Comparison of ENCODE assay signal across 1 cellular context in the genomic region with DNA sequence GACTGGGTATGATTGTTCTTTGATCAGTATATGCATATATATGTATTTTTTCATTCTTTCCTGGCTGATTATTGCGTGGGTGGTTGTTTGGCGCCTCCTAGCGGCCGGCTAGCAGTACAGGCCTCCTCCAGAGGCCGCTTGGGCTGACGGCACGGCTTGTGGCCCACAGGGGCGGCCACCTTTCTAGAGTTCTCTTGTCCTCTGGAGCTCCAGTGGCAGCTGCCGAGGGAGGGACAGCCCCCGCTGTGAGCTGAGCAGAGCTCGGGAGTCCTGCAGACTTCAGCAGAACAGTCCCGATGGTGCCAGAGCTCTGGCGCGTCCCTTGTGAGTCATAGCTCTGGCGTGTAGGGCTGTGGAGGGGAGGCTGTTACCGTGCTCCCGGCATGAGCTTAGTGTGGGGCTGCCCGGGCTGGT.
TF ChIP-seq lines count a peak whose summit lies in the region.

No MANE protein-coding gene starts in this region.

TF ChIP-seq in GM23338, 12 proteins besides CTCF, POLR2A, EP300 and RAD21 (continued from another document):
- TF ChIP-seq, protein P1, sequence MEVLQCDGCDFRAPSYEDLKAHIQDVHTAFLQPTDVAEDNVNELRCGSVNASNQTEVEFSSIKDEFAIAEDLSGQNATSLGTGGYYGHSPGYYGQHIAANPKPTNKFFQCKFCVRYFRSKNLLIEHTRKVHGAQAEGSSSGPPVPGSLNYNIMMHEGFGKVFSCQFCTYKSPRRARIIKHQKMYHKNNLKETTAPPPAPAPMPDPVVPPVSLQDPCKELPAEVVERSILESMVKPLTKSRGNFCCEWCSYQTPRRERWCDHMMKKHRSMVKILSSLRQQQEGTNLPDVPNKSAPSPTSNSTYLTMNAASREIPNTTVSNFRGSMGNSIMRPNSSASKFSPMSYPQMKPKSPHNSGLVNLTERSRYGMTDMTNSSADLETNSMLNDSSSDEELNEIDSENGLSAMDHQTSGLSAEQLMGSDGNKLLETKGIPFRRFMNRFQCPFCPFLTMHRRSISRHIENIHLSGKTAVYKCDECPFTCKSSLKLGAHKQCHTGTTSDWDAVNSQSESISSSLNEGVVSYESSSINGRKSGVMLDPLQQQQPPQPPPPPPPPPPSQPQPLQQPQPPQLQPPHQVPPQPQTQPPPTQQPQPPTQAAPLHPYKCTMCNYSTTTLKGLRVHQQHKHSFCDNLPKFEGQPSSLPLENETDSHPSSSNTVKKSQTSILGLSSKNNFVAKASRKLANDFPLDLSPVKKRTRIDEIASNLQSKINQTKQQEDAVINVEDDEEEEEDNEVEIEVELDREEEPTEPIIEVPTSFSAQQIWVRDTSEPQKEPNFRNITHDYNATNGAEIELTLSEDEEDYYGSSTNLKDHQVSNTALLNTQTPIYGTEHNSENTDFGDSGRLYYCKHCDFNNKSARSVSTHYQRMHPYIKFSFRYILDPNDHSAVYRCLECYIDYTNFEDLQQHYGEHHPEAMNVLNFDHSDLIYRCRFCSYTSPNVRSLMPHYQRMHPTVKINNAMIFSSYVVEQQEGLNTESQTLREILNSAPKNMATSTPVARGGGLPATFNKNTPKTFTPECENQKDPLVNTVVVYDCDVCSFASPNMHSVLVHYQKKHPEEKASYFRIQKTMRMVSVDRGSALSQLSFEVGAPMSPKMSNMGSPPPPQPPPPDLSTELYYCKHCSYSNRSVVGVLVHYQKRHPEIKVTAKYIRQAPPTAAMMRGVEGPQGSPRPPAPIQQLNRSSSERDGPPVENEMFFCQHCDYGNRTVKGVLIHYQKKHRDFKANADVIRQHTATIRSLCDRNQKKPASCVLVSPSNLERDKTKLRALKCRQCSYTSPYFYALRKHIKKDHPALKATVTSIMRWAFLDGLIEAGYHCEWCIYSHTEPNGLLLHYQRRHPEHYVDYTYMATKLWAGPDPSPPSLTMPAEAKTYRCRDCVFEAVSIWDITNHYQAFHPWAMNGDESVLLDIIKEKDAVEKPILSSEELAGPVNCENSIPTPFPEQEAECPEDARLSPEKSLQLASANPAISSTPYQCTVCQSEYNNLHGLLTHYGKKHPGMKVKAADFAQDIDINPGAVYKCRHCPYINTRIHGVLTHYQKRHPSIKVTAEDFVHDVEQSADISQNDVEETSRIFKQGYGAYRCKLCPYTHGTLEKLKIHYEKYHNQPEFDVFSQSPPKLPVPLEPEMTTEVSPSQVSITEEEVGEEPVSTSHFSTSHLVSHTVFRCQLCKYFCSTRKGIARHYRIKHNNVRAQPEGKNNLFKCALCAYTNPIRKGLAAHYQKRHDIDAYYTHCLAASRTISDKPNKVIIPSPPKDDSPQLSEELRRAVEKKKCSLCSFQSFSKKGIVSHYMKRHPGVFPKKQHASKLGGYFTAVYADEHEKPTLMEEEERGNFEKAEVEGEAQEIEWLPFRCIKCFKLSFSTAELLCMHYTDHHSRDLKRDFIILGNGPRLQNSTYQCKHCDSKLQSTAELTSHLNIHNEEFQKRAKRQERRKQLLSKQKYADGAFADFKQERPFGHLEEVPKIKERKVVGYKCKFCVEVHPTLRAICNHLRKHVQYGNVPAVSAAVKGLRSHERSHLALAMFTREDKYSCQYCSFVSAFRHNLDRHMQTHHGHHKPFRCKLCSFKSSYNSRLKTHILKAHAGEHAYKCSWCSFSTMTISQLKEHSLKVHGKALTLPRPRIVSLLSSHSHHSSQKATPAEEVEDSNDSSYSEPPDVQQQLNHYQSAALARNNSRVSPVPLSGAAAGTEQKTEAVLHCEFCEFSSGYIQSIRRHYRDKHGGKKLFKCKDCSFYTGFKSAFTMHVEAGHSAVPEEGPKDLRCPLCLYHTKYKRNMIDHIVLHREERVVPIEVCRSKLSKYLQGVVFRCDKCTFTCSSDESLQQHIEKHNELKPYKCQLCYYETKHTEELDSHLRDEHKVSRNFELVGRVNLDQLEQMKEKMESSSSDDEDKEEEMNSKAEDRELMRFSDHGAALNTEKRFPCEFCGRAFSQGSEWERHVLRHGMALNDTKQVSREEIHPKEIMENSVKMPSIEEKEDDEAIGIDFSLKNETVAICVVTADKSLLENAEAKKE (CRISPR knock-in tag; IDR thresholded peaks at IDR 0.05), result no peak
- no peak for TF ChIP-seq CREB1 (CRISPR knock-in tag; IDR thresholded peaks at IDR 0.05; ENCODE audit: low read depth)
- TF ChIP-seq STAT1 (IDR thresholded peaks at IDR 0.05; ENCODE audit: unreplicated experiment), result no peak
- TF ChIP-seq, protein P2, sequence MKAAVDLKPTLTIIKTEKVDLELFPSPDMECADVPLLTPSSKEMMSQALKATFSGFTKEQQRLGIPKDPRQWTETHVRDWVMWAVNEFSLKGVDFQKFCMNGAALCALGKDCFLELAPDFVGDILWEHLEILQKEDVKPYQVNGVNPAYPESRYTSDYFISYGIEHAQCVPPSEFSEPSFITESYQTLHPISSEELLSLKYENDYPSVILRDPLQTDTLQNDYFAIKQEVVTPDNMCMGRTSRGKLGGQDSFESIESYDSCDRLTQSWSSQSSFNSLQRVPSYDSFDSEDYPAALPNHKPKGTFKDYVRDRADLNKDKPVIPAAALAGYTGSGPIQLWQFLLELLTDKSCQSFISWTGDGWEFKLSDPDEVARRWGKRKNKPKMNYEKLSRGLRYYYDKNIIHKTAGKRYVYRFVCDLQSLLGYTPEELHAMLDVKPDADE (IDR thresholded peaks at IDR 0.05), result no peak
- no peak for TF ChIP-seq EZH2 (IDR thresholded peaks at IDR 0.05; ENCODE audit: low read depth, unreplicated experiment)
